In the genomic region with DNA sequence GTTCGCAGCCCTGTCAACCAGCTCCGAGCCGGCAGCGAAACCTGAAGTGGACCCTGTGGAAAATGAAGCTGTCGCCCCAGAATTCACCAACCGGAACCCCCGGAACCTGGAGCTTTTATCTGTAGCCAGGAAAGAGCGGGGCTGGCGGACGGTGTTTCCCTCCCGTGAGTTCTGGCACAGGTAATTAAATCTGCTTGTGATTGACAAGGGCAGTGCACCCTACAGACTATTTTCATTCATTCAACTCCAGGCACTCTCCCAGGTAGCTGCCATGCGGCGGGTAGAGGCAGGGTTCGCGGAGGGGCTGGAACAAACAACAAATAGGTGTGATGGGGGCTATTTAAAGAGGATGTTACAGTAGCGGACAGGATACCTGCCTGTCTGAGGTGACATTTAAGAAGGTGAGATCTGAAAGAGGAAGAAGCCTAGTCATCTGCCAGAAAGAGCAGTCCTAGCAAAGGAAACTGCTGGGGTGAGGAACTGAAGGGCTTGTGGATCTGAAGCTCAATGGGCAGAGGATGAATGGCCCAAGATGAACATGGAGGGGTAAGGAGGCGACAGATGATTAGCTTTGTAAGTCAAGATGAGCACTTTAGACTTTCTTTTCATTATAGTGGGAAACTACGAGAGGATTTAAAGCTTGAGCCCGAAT, we compare ENCODE assay signal across 1 cellular context.
TF ChIP-seq lines count a peak whose summit lies in the region.

No MANE protein-coding gene starts in this region.

TF ChIP-seq in GM12878, 131 proteins besides CTCF, POLR2A, EP300 and RAD21:
- 0 out of 2 replicates have a peak, but pooled peaks have one; percentile 55 for TF ChIP-seq SIN3A (IDR thresholded peaks at IDR 0.05; ENCODE audit: low read depth, low read length)
- TF ChIP-seq, protein P1, sequence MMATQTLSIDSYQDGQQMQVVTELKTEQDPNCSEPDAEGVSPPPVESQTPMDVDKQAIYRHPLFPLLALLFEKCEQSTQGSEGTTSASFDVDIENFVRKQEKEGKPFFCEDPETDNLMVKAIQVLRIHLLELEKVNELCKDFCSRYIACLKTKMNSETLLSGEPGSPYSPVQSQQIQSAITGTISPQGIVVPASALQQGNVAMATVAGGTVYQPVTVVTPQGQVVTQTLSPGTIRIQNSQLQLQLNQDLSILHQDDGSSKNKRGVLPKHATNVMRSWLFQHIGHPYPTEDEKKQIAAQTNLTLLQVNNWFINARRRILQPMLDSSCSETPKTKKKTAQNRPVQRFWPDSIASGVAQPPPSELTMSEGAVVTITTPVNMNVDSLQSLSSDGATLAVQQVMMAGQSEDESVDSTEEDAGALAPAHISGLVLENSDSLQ (IDR thresholded peaks at IDR 0.05), result peak; percentile 73
- 0 out of 2 replicates have a peak, but pooled peaks have one; percentile 35 for TF ChIP-seq PAX5 (IDR thresholded peaks at IDR 0.05; ENCODE audit: borderline replicate concordance, low read depth, low read length)
- peak; percentile 29; the same call in 1 of the 2 replicates for TF ChIP-seq MXI1 (IDR thresholded peaks at IDR 0.05; ENCODE audit: low read depth, low read length)
- TF ChIP-seq SP1 (IDR thresholded peaks at IDR 0.05; ENCODE audit: low read depth, low read length), result no peak
